ENCODE assay signal across 41 cellular contexts in the genomic region with DNA sequence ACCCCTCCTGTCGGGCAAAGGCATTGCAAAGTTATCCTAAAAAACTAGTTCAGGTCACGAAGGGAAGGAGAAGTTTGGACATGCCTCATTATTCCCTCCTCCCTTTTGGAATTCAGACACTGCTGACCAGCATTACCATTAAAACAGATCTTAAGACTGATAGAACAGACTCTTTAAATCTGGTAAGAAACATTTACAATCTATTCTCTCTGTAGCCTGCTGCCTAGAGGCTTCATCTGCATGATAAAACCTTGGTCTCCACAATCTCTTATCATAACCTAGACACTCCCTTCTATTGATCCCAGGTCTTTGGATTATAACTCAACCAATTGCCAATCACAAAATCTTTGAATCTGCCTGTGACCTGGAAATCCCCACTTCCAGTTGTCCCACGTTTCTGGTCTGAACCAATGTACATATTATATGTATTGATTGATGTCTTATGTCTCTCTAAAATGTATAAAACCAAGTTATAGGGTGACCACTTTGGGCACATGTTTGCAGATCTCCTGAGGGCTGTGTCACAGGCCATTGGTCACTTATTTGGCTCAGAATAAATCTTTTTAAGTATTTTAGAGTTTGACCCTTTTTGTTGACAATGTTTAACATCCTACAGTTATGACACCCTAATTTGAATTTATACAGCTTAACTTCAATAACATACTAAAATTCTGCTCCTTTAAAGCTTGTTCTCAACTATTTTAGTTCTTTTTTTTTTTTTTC. TPM values are rescaled to one million over a fixed set of nuclear protein-coding genes. Genes with fewer than 3 reads are reported as not detected.
"Had no signal": no experiment of that assay in that cellular context is flagged by ENCODE, and none has a peak within 500 bp of the region (broad histone marks: within the 10 kb centered on the region; RNA-seq: fewer than 3 reads in every experiment).

No MANE protein-coding gene starts in this region.

- H3K27ac Mint-ChIP-seq: activated CD4-positive, alpha-beta memory T cell treated with anti-CD3 and anti-CD28 coated beads for 36 hours; activated CD4-positive, alpha-beta T cell treated with anti-CD3 and anti-CD28 coated beads for 36 hours; activated CD4-positive, alpha-beta T cell treated with anti-CD3 and anti-CD28 coated beads, Interleukin-2, amount 10 ng/mL, durations not matched to agents 24 days and 14 days; activated CD8-positive, alpha-beta memory T cell treated with anti-CD3 and anti-CD28 coated beads, Interleukin-2, amount 10 ng/mL, durations not matched to agents 7 days and 5 days; activated CD8-positive, alpha-beta T cell treated with anti-CD3 and anti-CD28 coated beads, Interleukin-2, amount 10 ng/mL, durations not matched to agents 7 days and 5 days; activated naive CD4-positive, alpha-beta T cell treated with anti-CD3 and anti-CD28 coated beads, Interleukin-2, amount 10 ng/mL, durations not matched to agents 7 days and 5 days; activated naive CD4-positive, alpha-beta T cell treated with anti-CD3 and anti-CD28 coated beads, Interleukin-2, amount 50 U/mL, for 72 hours; activated naive CD8-positive, alpha-beta T cell treated with anti-CD3 and anti-CD28 coated beads, Interleukin-2, amount 10 ng/mL, durations not matched to agents 7 days and 5 days; activated T-helper 1 cell treated with anti-CD3 and anti-CD28 coated beads, Interleukin-12 subunit alpha, Interleukin-12 subunit beta, Interleukin-2, Interleukin-4 antibody, amounts not matched to agents 30 ng/mL and 10 ng/mL and 1 ng/mL, durations not matched to agents 14 hours and 24 hours and 36 hours; effector memory CD8-positive, alpha-beta T cell; T-helper 17 cell; T-helper 2 cell treated with Interferon-gamma antibody and Interleukin-4, amounts not matched to agents 5 μg/mL and 100 μg/mL, for 36 hours had no signal

- H3K36me3 Mint-ChIP-seq: activated CD8-positive, alpha-beta memory T cell treated with anti-CD3 and anti-CD28 coated beads, Interleukin-2, amount 10 ng/mL, durations not matched to agents 7 days and 5 days; activated naive CD4-positive, alpha-beta T cell treated with anti-CD3 and anti-CD28 coated beads, Interleukin-2, amount 10 ng/mL, durations not matched to agents 7 days and 5 days; activated naive CD4-positive, alpha-beta T cell treated with anti-CD3 and anti-CD28 coated beads, Interleukin-2, amount 50 U/mL, for 72 hours; activated naive CD8-positive, alpha-beta T cell treated with anti-CD3 and anti-CD28 coated beads, Interleukin-2, amount 10 ng/mL, durations not matched to agents 7 days and 5 days had no signal

- H3K27me3 Mint-ChIP-seq: activated CD4-positive, alpha-beta memory T cell treated with anti-CD3 and anti-CD28 coated beads for 36 hours; activated CD4-positive, alpha-beta T cell treated with anti-CD3 and anti-CD28 coated beads for 36 hours; activated CD4-positive, alpha-beta T cell treated with anti-CD3 and anti-CD28 coated beads, Interleukin-2, amount 10 ng/mL, durations not matched to agents 24 days and 14 days; activated CD8-positive, alpha-beta memory T cell treated with anti-CD3 and anti-CD28 coated beads, Interleukin-2, amount 10 ng/mL, durations not matched to agents 7 days and 5 days; activated naive CD4-positive, alpha-beta T cell treated with anti-CD3 and anti-CD28 coated beads, Interleukin-2, amount 10 ng/mL, durations not matched to agents 7 days and 5 days; activated naive CD8-positive, alpha-beta T cell treated with anti-CD3 and anti-CD28 coated beads, Interleukin-2, amount 10 ng/mL, durations not matched to agents 7 days and 5 days; effector memory CD8-positive, alpha-beta T cell; T-helper 17 cell had no signal

- H3K4me1 ChIP-seq: body of pancreas, esophagus squamous epithelium, gastroesophageal sphincter, heart right ventricle had no signal

- DNase-seq: activated CD4-positive, alpha-beta memory T cell treated with anti-CD3 and anti-CD28 coated beads for 36 hours; activated CD4-positive, alpha-beta T cell treated with anti-CD3 and anti-CD28 coated beads for 36 hours; activated CD4-positive, alpha-beta T cell treated with anti-CD3 and anti-CD28 coated beads, Interleukin-2, amount 10 ng/mL, durations not matched to agents 24 days and 14 days; activated CD4-positive, CD25-positive, alpha-beta regulatory T cell; activated CD4-positive, CD25-positive, alpha-beta regulatory T cell treated with anti-CD3 and anti-CD28 coated beads, Interleukin-2, amount 50 U/mL, for 72 hours; activated CD8-positive, alpha-beta memory T cell treated with anti-CD3 and anti-CD28 coated beads, Interleukin-2, amount 10 ng/mL, durations not matched to agents 7 days and 5 days; activated CD8-positive, alpha-beta memory T cell treated with anti-CD3 and anti-CD28 coated beads, Interleukin-2, amount 50 U/mL, for 4 hours; activated CD8-positive, alpha-beta T cell treated with anti-CD3 and anti-CD28 coated beads, Interleukin-2, amount 10 ng/mL, durations not matched to agents 7 days and 5 days; activated gamma-delta T cell; activated naive CD4-positive, alpha-beta T cell; activated naive CD4-positive, alpha-beta T cell treated with anti-CD3 and anti-CD28 coated beads, Interleukin-2, amount 10 ng/mL, durations not matched to agents 7 days and 5 days; activated naive CD8-positive, alpha-beta T cell treated with anti-CD3 and anti-CD28 coated beads, Interleukin-2, amount 10 ng/mL, durations not matched to agents 7 days and 5 days; activated T-cell treated with anti-CD3 and anti-CD28 coated beads, Interleukin-2, amount 50 U/mL, for 1 hour; activated T-cell treated with anti-CD3 and anti-CD28 coated beads, Interleukin-2, amount 50 U/mL, for 48 hours; anterior cingulate cortex; body of pancreas; caudate nucleus; cortex of kidney; dermis blood vessel endothelial cell; effector CD4-positive, alpha-beta T cell; effector memory CD8-positive, alpha-beta T cell; esophagus squamous epithelium; foreskin melanocyte; heart right ventricle; T-helper 1 cell; T-helper 17 cell; T1000; WERI-Rb-1 had no signal

- ATAC-seq: activated CD4-positive, alpha-beta T cell treated with anti-CD3 and anti-CD28 coated beads for 36 hours; activated CD8-positive, alpha-beta memory T cell treated with anti-CD3 and anti-CD28 coated beads, Interleukin-2, amount 10 ng/mL, durations not matched to agents 7 days and 5 days; activated CD8-positive, alpha-beta T cell treated with anti-CD3 and anti-CD28 coated beads, Interleukin-2, amount 10 ng/mL, durations not matched to agents 7 days and 5 days; activated naive CD4-positive, alpha-beta T cell treated with anti-CD3 and anti-CD28 coated beads, Interleukin-2, amount 50 U/mL, for 72 hours; body of pancreas; effector memory CD8-positive, alpha-beta T cell; gastroesophageal sphincter; heart right ventricle; T-helper 17 cell had no signal

- H3K4me1 Mint-ChIP-seq: activated CD4-positive, alpha-beta T cell treated with anti-CD3 and anti-CD28 coated beads for 36 hours; activated CD4-positive, alpha-beta T cell treated with anti-CD3 and anti-CD28 coated beads, Interleukin-2, amount 10 ng/mL, durations not matched to agents 24 days and 14 days; activated CD8-positive, alpha-beta memory T cell treated with anti-CD3 and anti-CD28 coated beads, Interleukin-2, amount 10 ng/mL, durations not matched to agents 7 days and 5 days; activated naive CD4-positive, alpha-beta T cell treated with anti-CD3 and anti-CD28 coated beads, Interleukin-2, amount 10 ng/mL, durations not matched to agents 7 days and 5 days; activated naive CD8-positive, alpha-beta T cell treated with anti-CD3 and anti-CD28 coated beads, Interleukin-2, amount 10 ng/mL, durations not matched to agents 7 days and 5 days; T-helper 17 cell had no signal

- H3K27me3 ChIP-seq: body of pancreas, esophagus squamous epithelium, gastroesophageal sphincter, heart right ventricle had no signal

- H3K4me3 Mint-ChIP-seq: activated CD4-positive, alpha-beta memory T cell treated with anti-CD3 and anti-CD28 coated beads for 36 hours; activated CD4-positive, alpha-beta T cell treated with anti-CD3 and anti-CD28 coated beads for 36 hours; activated CD4-positive, alpha-beta T cell treated with anti-CD3 and anti-CD28 coated beads, Interleukin-2, amount 10 ng/mL, durations not matched to agents 24 days and 14 days; activated CD8-positive, alpha-beta memory T cell treated with anti-CD3 and anti-CD28 coated beads, Interleukin-2, amount 10 ng/mL, durations not matched to agents 7 days and 5 days; activated CD8-positive, alpha-beta T cell treated with anti-CD3 and anti-CD28 coated beads, Interleukin-2, amount 10 ng/mL, durations not matched to agents 7 days and 5 days; activated naive CD4-positive, alpha-beta T cell treated with anti-CD3 and anti-CD28 coated beads, Interleukin-2, amount 10 ng/mL, durations not matched to agents 7 days and 5 days; activated naive CD8-positive, alpha-beta T cell treated with anti-CD3 and anti-CD28 coated beads, Interleukin-2, amount 10 ng/mL, durations not matched to agents 7 days and 5 days; activated T-helper 1 cell treated with anti-CD3 and anti-CD28 coated beads, Interleukin-12 subunit alpha, Interleukin-12 subunit beta, Interleukin-2, Interleukin-4 antibody, amounts not matched to agents 30 ng/mL and 10 ng/mL and 1 ng/mL, durations not matched to agents 14 hours and 24 hours and 36 hours; effector memory CD8-positive, alpha-beta T cell; T-helper 17 cell; T-helper 2 cell treated with Interferon-gamma antibody and Interleukin-4, amounts not matched to agents 5 μg/mL and 100 μg/mL, for 36 hours had no signal

- FAIRE-seq: colon, endometrium, endothelial cell of umbilical vein had no signal

- H3K27ac ChIP-seq: body of pancreas, epithelial cell of prostate, esophagus squamous epithelium, gastroesophageal sphincter, heart right ventricle, WERI-Rb-1 had no signal

- H3K4me3 ChIP-seq: body of pancreas, esophagus squamous epithelium, gastroesophageal sphincter, heart right ventricle had no signal

- H3K9me3 Mint-ChIP-seq: activated CD4-positive, alpha-beta memory T cell treated with anti-CD3 and anti-CD28 coated beads for 36 hours; activated CD4-positive, alpha-beta T cell treated with anti-CD3 and anti-CD28 coated beads, Interleukin-2, amount 10 ng/mL, durations not matched to agents 24 days and 14 days; activated naive CD4-positive, alpha-beta T cell treated with anti-CD3 and anti-CD28 coated beads, Interleukin-2, amount 10 ng/mL, durations not matched to agents 7 days and 5 days; activated naive CD4-positive, alpha-beta T cell treated with anti-CD3 and anti-CD28 coated beads, Interleukin-2, amount 50 U/mL, for 72 hours; activated naive CD8-positive, alpha-beta T cell treated with anti-CD3 and anti-CD28 coated beads, Interleukin-2, amount 10 ng/mL, durations not matched to agents 7 days and 5 days; activated T-helper 1 cell treated with anti-CD3 and anti-CD28 coated beads, Interleukin-12 subunit alpha, Interleukin-12 subunit beta, Interleukin-2, Interleukin-4 antibody, amounts not matched to agents 30 ng/mL and 10 ng/mL and 1 ng/mL, durations not matched to agents 14 hours and 24 hours and 36 hours; effector memory CD8-positive, alpha-beta T cell; T-helper 2 cell treated with Interferon-gamma antibody and Interleukin-4, amounts not matched to agents 5 μg/mL and 100 μg/mL, for 36 hours had no signal

- H3K9me3 ChIP-seq: body of pancreas, esophagus squamous epithelium, gastroesophageal sphincter, heart right ventricle had no signal

RNA-seq across cellular contexts. Expression of gene AS3MT, which starts 25.4 kb away (rescaled TPM):
- total RNA-seq: activated naive CD4-positive, alpha-beta T cell treated with anti-CD3 and anti-CD28 coated beads, Interleukin-2, amount 50 U/mL, for 72 hours; endothelial cell of umbilical vein had no signal

RNA-seq across cellular contexts. Expression of gene CYP17A1, which starts 57.4 kb away (rescaled TPM):
- total RNA-seq: activated CD4-positive, alpha-beta memory T cell treated with anti-CD3 and anti-CD28 coated beads for 36 hours; activated CD4-positive, alpha-beta T cell treated with anti-CD3 and anti-CD28 coated beads for 36 hours; activated CD4-positive, alpha-beta T cell treated with anti-CD3 and anti-CD28 coated beads, Interleukin-2, amount 10 ng/mL, durations not matched to agents 24 days and 14 days; activated CD8-positive, alpha-beta memory T cell treated with anti-CD3 and anti-CD28 coated beads for 36 hours; activated CD8-positive, alpha-beta memory T cell treated with anti-CD3 and anti-CD28 coated beads, Interleukin-2, amount 10 ng/mL, durations not matched to agents 7 days and 5 days; activated CD8-positive, alpha-beta T cell treated with anti-CD3 and anti-CD28 coated beads, Interleukin-2, amount 10 ng/mL, durations not matched to agents 7 days and 5 days; activated naive CD4-positive, alpha-beta T cell treated with anti-CD3 and anti-CD28 coated beads, Interleukin-2, amount 50 U/mL, for 72 hours; activated naive CD8-positive, alpha-beta T cell treated with anti-CD3 and anti-CD28 coated beads, Interleukin-2, amount 10 ng/mL, durations not matched to agents 7 days and 5 days; activated T-helper 1 cell treated with anti-CD3 and anti-CD28 coated beads, Interleukin-12 subunit alpha, Interleukin-12 subunit beta, Interleukin-2, Interleukin-4 antibody, amounts not matched to agents 30 ng/mL and 10 ng/mL and 1 ng/mL, durations not matched to agents 14 hours and 24 hours and 36 hours; body of pancreas; chondrocyte; dermis blood vessel endothelial cell; endothelial cell of umbilical vein; esophagus squamous epithelium; fibroblast of lung; fibroblast of villous mesenchyme; gastroesophageal sphincter; glomerular endothelial cell; T-helper 17 cell had no signal
- polyA plus RNA-seq: endothelial cell of umbilical vein, fibroblast of lung had no signal
